ENCODE assay signal across 1 cellular context in the genomic region with DNA sequence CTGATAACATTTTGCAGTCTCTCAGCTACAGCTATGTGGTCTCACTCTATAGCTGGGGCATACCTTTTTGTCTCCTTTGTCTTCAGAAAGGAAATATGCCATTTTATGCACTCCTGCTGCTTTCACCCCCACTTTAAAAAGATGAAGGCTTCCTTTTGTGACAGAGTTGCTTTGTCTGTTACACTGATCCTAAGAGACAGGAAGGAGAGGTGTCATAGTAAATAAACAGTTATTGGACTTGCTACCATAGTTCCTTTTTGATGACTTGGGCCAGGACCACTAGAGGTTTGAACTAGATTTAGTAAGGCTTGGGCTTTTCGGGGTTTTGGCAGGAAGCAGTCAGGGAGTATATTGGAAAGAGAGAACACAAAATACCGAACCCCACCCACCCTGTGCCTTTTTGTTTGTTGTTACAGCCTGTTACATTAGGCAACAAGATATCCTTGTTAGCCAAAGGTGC.
TF ChIP-seq lines count a peak whose summit lies in the region.

No MANE protein-coding gene starts in this region.

TF ChIP-seq in K562, 482 proteins besides CTCF, POLR2A, EP300 and RAD21:
- TF ChIP-seq ZNF696 (CRISPR knock-in tag; conservative IDR thresholded peaks at IDR 0.05) (no peak), TARDBP (IDR thresholded peaks at IDR 0.05) (no peak), POLR2B (IDR thresholded peaks at IDR 0.05; ENCODE audit: low read depth, partially characterized antibody) (no peak), XRCC3 (IDR thresholded peaks at IDR 0.05) (no peak), GATAD2A (IDR thresholded peaks at IDR 0.05) (no peak), ZNF24 (IDR thresholded peaks at IDR 0.05) (no peak)
- TF ChIP-seq, protein P1, sequence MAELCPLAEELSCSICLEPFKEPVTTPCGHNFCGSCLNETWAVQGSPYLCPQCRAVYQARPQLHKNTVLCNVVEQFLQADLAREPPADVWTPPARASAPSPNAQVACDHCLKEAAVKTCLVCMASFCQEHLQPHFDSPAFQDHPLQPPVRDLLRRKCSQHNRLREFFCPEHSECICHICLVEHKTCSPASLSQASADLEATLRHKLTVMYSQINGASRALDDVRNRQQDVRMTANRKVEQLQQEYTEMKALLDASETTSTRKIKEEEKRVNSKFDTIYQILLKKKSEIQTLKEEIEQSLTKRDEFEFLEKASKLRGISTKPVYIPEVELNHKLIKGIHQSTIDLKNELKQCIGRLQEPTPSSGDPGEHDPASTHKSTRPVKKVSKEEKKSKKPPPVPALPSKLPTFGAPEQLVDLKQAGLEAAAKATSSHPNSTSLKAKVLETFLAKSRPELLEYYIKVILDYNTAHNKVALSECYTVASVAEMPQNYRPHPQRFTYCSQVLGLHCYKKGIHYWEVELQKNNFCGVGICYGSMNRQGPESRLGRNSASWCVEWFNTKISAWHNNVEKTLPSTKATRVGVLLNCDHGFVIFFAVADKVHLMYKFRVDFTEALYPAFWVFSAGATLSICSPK (IDR thresholded peaks at IDR 0.05; ENCODE audit: borderline replicate concordance) = no peak
